ENCODE assay signal across 15 cellular contexts in genomic region chr10:42482411-42482810, GRCh38.
"Had no signal": no experiment of that assay in that cellular context is flagged by ENCODE, and none has a peak within 500 bp of the region (broad histone marks: within the 10 kb centered on the region; RNA-seq: fewer than 3 reads in every experiment).

No MANE protein-coding gene starts in this region.

- H3K4me1 ChIP-seq: tibial artery, uterus had no signal

- ATAC-seq: activated T-cell treated with anti-CD3 and anti-CD28 coated beads, Interleukin-2, amount 50 U/mL, for 72 hours; left lobe of liver; stimulated activated naive B cell treated with anti-CD40 and anti-IgM and Interleukin-4, amounts not matched to agents 10 μg/mL and 1 μg/mL and 100 μg/mL, for 72 hours had no signal

- H3K9me3 ChIP-seq: ovary, uterus had no signal

- H3K4me3 ChIP-seq: ovary, tibial artery, uterus had no signal

- H3K36me3 ChIP-seq: ovary, tibial artery, uterus had no signal

- H3K27ac ChIP-seq: ovary, tibial artery, uterus had no signal

- H3K27me3 ChIP-seq: ovary, tibial artery, uterus had no signal

- DNase-seq: activated B cell treated with CpG ODN at 0.5 μM for 24 hours; activated CD4-positive, alpha-beta T cell treated with anti-CD3 and anti-CD28 coated beads, Interleukin-2, amount 10 ng/mL, durations not matched to agents 24 days and 14 days; activated CD8-positive, alpha-beta memory T cell treated with anti-CD3 and anti-CD28 coated beads, Interleukin-2, amount 50 U/mL, for 48 hours; activated gamma-delta T cell; activated T-cell treated with anti-CD3 and anti-CD28 coated beads, Interleukin-2, amount 50 U/mL, for 72 hours; amygdala; effector CD8-positive, alpha-beta T cell; head of caudate nucleus; naive B cell; ovary; stimulated activated CD4-positive, alpha-beta T cell treated with anti-CD3 and anti-CD28 coated beads, Interleukin-2, amount 100 ng/mL, for 48 hours; stimulated activated naive B cell treated with anti-CD40 and anti-IgM and Interleukin-4, amounts not matched to agents 10 μg/mL and 1 μg/mL and 100 μg/mL, for 72 hours; tibial artery; uterus had no signal
